Comparison of ENCODE assay signal across 25 cellular contexts in genomic region chr5:146440870-146441495, GRCh38. TPM values are rescaled to one million over a fixed set of nuclear protein-coding genes. Genes with fewer than 3 reads are reported as not detected.
DNase-seq lines count a peak whose midpoint lies in the region; ATAC-seq and TF ChIP-seq lines count a peak whose summit lies in the region.
"Had no signal": no experiment of that assay in that cellular context is flagged by ENCODE, and none has a peak within 500 bp of the region (broad histone marks: within the 10 kb centered on the region; RNA-seq: fewer than 3 reads in every experiment).

No MANE protein-coding gene starts in this region.

- no peak for TF ChIP-seq POLR2A in IMR-90 (IDR thresholded peaks at IDR 0.05; ENCODE audit: low read depth, low read length)

- H3K56ac ChIP-seq in IMR-90 (ENCODE audit: extremely low read depth, insufficient read depth, low read length) (no peak overlapping the region), mesendoderm (ENCODE audit: low read length) (no peak overlapping the region)

- no peak overlapping the region for H3K4me2 ChIP-seq in IMR-90 (ENCODE audit: low read depth, low read length)
- no peak overlapping the region for H3K4me2 ChIP-seq in mesendoderm (ENCODE audit: low read length)

- no peaks in the 10 kb centered on the region for H4K20me1 ChIP-seq in IMR-90 (ENCODE audit: insufficient read depth, low read length)

- H3K4ac ChIP-seq in IMR-90 (ENCODE audit: low read depth, low read length) (no peak overlapping the region), mesendoderm (ENCODE audit: low read depth, low read length) (no peak overlapping the region)

- ATAC-seq in IMR-90 (ENCODE audit: low read depth) (peak; percentile 29; the same call in 1 of the 2 replicates), GM18502 (IDR thresholded peaks at IDR 0.05; ENCODE audit: poor library complexity, unreplicated experiment) (no peak), HG03439 (IDR thresholded peaks at IDR 0.05; ENCODE audit: unreplicated experiment) (no peak), GM21528 (IDR thresholded peaks at IDR 0.05; ENCODE audit: low FRiP score, unreplicated experiment) (no peak)
- ATAC-seq: effector memory CD8-positive, alpha-beta T cell; HCT116 had no signal

- H3K9ac ChIP-seq in IMR-90 (ENCODE audit: low read depth, low read length): no peak overlapping the region
- H3K9ac ChIP-seq in mesendoderm (ENCODE audit: low read length): no peak overlapping the region

- H3K4me1 ChIP-seq in IMR-90 (ENCODE audit: control insufficient read depth, insufficient read depth, low read length) (no peaks in the 10 kb centered on the region), mesendoderm (ENCODE audit: control insufficient read depth, low read depth, low read length) (no peaks in the 10 kb centered on the region)
- H3K4me1 ChIP-seq: colonic mucosa, esophagus muscularis mucosa, transverse colon had no signal

- no peak overlapping the region for H2AFZ ChIP-seq in IMR-90 (replicated peaks; ENCODE audit: low read length, poor library complexity)

- intact Hi-C loops in IMR-90 (cut with micrococcal nuclease): no loop called here

- no peaks in the 10 kb centered on the region for H3K36me3 ChIP-seq in IMR-90 (ENCODE audit: control insufficient read depth, insufficient read depth, low read length)
- H3K36me3 ChIP-seq in mesendoderm (ENCODE audit: control insufficient read depth, insufficient read depth, low read length): no peaks in the 10 kb centered on the region
- H3K36me3 ChIP-seq: colonic mucosa, esophagus muscularis mucosa, transverse colon had no signal

- no peak overlapping the region for H2BK5ac ChIP-seq in IMR-90 (ENCODE audit: low read depth, low read length, poor library complexity, severe bottlenecking)
- no peak overlapping the region for H2BK5ac ChIP-seq in mesendoderm (ENCODE audit: low read length)

- H4K5ac ChIP-seq in IMR-90 (ENCODE audit: low read depth, low read length) (no peak overlapping the region), mesendoderm (ENCODE audit: low read length) (no peak overlapping the region)

- no peak overlapping the region for H3K23ac ChIP-seq in IMR-90 (ENCODE audit: low read depth, low read length)
- H3K23ac ChIP-seq in mesendoderm (ENCODE audit: low read length): no peak overlapping the region

- H2BK15ac ChIP-seq in IMR-90 (ENCODE audit: low read depth, low read length) (no peak overlapping the region), mesendoderm (replicated peaks; ENCODE audit: low read depth) (no peak overlapping the region)

- H2BK20ac ChIP-seq in IMR-90 (ENCODE audit: low read depth, low read length): no peak overlapping the region

- peak; percentile 29 for DNase-seq in EH (ENCODE audit: low read depth)
- no peak for DNase-seq in IMR-90
- peak; percentile 40 for DNase-seq in epithelial cell of esophagus (ENCODE audit: low read depth)
- peak; percentile 23 for DNase-seq in mesendoderm
- DNase-seq in stimulated activated CD4-positive, alpha-beta T cell treated with anti-CD3 and anti-CD28 coated beads, Interleukin-2, amount 100 ng/mL, for 24 hours: no peak
- DNase-seq: activated CD8-positive, alpha-beta memory T cell treated with anti-CD3 and anti-CD28 coated beads for 24 hours; activated naive CD4-positive, alpha-beta T cell treated with Interleukin-2 at 50 U/mL for 16 hours; activated T-cell treated with anti-CD3 and anti-CD28 coated beads, Interleukin-2, amount 50 U/mL, for 1 hour; amygdala; CD4-positive, alpha-beta memory T cell; colonic mucosa; DMS153; effector memory CD8-positive, alpha-beta T cell; head of caudate nucleus; MM.1S; NCI-H1436 treated with DMSO at 0.1 percent for 48 hours; NCI-H2171; NCI-H526 treated with DMSO at 0.1 percent for 48 hours; RPMI8226; transverse colon had no signal

- CTCF ChIA-PET in IMR-90 (lab: Yijun Ruan, JAX): interaction anchor here (0.7 kb wide), 1 partner anchor 320 kb away, joined by 3 read pairs; no protein-coding TSS in a partner anchor

- no peak overlapping the region for H4K8ac ChIP-seq in IMR-90 (ENCODE audit: low read depth in 2 of 2, low read length in 2 of 2)
- H4K8ac ChIP-seq in mesendoderm (ENCODE audit: low read depth, low read length): no peak overlapping the region

- H3K14ac ChIP-seq in IMR-90 (replicated peaks; ENCODE audit: low read depth, low read length): no peak overlapping the region

- TF ChIP-seq CTCF in IMR-90 (conservative IDR thresholded peaks at IDR 0.05; ENCODE audit: low read depth, low read length) (no peak), epithelial cell of esophagus (IDR thresholded peaks at IDR 0.05; ENCODE audit: insufficient read depth, low read depth, low read length, missing control alignments) (no peak)

- POLR2A ChIA-PET in IMR-90 (lab: Charles Lee; ENCODE audit: unreplicated experiment): no interaction called here

- BruUV-seq in IMR-90 (replicated peaks; lab: Mats Ljungman, UMichigan): no TSS peak

- no peaks in the 10 kb centered on the region for H3K79me2 ChIP-seq in mesendoderm (ENCODE audit: control insufficient read depth, insufficient read depth, low read length)

- H3K27ac ChIP-seq in IMR-90 (ENCODE audit: insufficient read depth, low read length) (no peak overlapping the region), mesendoderm (ENCODE audit: low read depth, low read length) (no peak overlapping the region)
- H3K27ac ChIP-seq: colonic mucosa, esophagus muscularis mucosa, transverse colon had no signal

- H3K4me3 ChIP-seq in IMR-90 (ENCODE audit: insufficient read depth, low read depth, low read length) (no peak overlapping the region), epithelial cell of esophagus (ENCODE audit: low read length) (no peak overlapping the region), mesendoderm (ENCODE audit: low read length) (no peak overlapping the region)
- H3K4me3 ChIP-seq: colonic mucosa, esophagus muscularis mucosa, transverse colon had no signal

- H2AK5ac ChIP-seq in IMR-90 (ENCODE audit: low read depth, low read length) (no peak overlapping the region), mesendoderm (ENCODE audit: low read length) (no peak overlapping the region)

- H2AK9ac ChIP-seq in IMR-90 (replicated peaks; ENCODE audit: low read depth, low read length, poor library complexity): no peak overlapping the region

- in situ Hi-C loops in IMR-90 (cut with MboI; ENCODE audit: low sequenced_read_pairs): loop anchor here (25.0 kb wide), 1 partner anchor 304 kb away; no protein-coding TSS in a partner anchor

- H3K18ac ChIP-seq in IMR-90 (ENCODE audit: low read depth, low read length): no peak overlapping the region
- H3K18ac ChIP-seq in mesendoderm (ENCODE audit: low read length): no peak overlapping the region

- H3K9me3 ChIP-seq in IMR-90 (ENCODE audit: control insufficient read depth, insufficient read depth, low read length): no peaks in the 10 kb centered on the region
- H3K9me3 ChIP-seq: colonic mucosa, esophagus muscularis mucosa, transverse colon had no signal

- H4K91ac ChIP-seq in IMR-90 (ENCODE audit: insufficient read depth, low read depth, low read length): no peak overlapping the region

- no peaks in the 10 kb centered on the region for H3K79me1 ChIP-seq in IMR-90 (ENCODE audit: low read depth in 1 of 2, low read length in 2 of 2)
- no peaks in the 10 kb centered on the region for H3K79me1 ChIP-seq in mesendoderm (ENCODE audit: low read length)

- H2BK120ac ChIP-seq in IMR-90 (ENCODE audit: low read depth, low read length) (no peak overlapping the region), mesendoderm (ENCODE audit: low read depth, low read length) (no peak overlapping the region)

- dilution Hi-C loops in IMR-90 (cut with HindIII; ENCODE audit: low sequenced_read_pairs, unreplicated experiment): no loop called here

- no peak for TF ChIP-seq RAD21 in IMR-90 (IDR thresholded peaks at IDR 0.05; ENCODE audit: low read length)

- 80% methylated on average over 1 of the region's 5 CpGs; no CpG with 5 or more reads in 1 of the 2 experiments for WGBS in IMR-90 (ENCODE audit: extremely low coverage in 2 of 2, insufficient read length in 1 of 2), 2 experiments
- WGBS in mesendoderm (ENCODE audit: extremely low coverage, insufficient coverage, low lambda C conversion rate): no CpG with 5 or more reads among the region's 5 CpGs

- H3K27me3 ChIP-seq in IMR-90 (ENCODE audit: control insufficient read depth, insufficient read depth, low read length): no peaks in the 10 kb centered on the region; the same call in 1 of the 2 replicates
- H3K27me3 ChIP-seq in mesendoderm (ENCODE audit: insufficient read depth, low read length, poor library complexity): no peaks in the 10 kb centered on the region
- H3K27me3 ChIP-seq: colonic mucosa had no signal

- H3K9me1 ChIP-seq in IMR-90 (ENCODE audit: insufficient read depth, low read length): no peaks in the 10 kb centered on the region

TF ChIP-seq in IMR-90, 13 proteins besides CTCF, POLR2A, EP300 and RAD21 (continues in another document):
- TF ChIP-seq SMC3 (IDR thresholded peaks at IDR 0.05; ENCODE audit: low read depth, low read length) (no peak), RFX5 (IDR thresholded peaks at IDR 0.05; ENCODE audit: low read depth, low read length) (no peak), USF2 (IDR thresholded peaks at IDR 0.05; ENCODE audit: low read depth, low read length) (no peak), ELK1 (IDR thresholded peaks at IDR 0.05; ENCODE audit: borderline replicate concordance, low read depth, low read length) (no peak), BHLHE40 (IDR thresholded peaks at IDR 0.05; ENCODE audit: low read depth, low read length) (no peak), NFE2L2 (IDR thresholded peaks at IDR 0.05; ENCODE audit: low read depth, low read length) (no peak), CHD1 (IDR thresholded peaks at IDR 0.05; ENCODE audit: low read depth, low read length) (no peak)

RNA-seq across cellular contexts. Expression of gene TCERG1, which starts 6.2 kb away (rescaled TPM):
- total RNA-seq in IMR-90 (2012; rRNA removed): 21.9 and 32.2 TPM in 2 replicates
- 44.7 and 49.0 TPM in 2 replicates for polyA plus RNA-seq in IMR-90 (2012; rRNA removed)
- 14.3 and 26.6 TPM in 2 replicates for polyA plus RNA-seq in IMR-90 (2012; cell fraction: cytosol; rRNA removed)
- 90.7 and 162 TPM in 2 replicates for polyA plus RNA-seq in IMR-90 (2012; cell fraction: nucleus; rRNA removed; ENCODE audit: low replicate concordance)
- polyA plus RNA-seq in mesendoderm (2013, experiment 1 of 2): 110 TPM
- polyA plus RNA-seq in mesendoderm (2013, experiment 2 of 2): 111 TPM

Comparison
In these comparisons a context has a peak if more than half of its experiments do, and no peak if none do; other contexts are left out.
1. DNase-seq: peak in EH (single experiment), epithelial cell of esophagus (single experiment) and mesendoderm (single experiment); none in IMR-90 (single experiment) and stimulated activated CD4-positive, alpha-beta T cell treated with anti-CD3 and anti-CD28 coated beads, Interleukin-2, amount 100 ng/mL, for 24 hours (0 of 2).